8 cellular contexts compared by ENCODE assay signal in genomic region chr10:3887885-3888476, GRCh38.
DNase-seq lines count a peak whose midpoint lies in the region; ATAC-seq and TF ChIP-seq lines count a peak whose summit lies in the region.

No MANE protein-coding gene starts in this region.

- peak; percentile 20 for ATAC-seq in left lobe of liver

- no peak overlapping the region for H3K4me3 ChIP-seq in PC-9

- DNase-seq in ELF-1 (ENCODE audit: low read depth, low spot score), result peak; percentile 91
- peak; percentile 28 for DNase-seq in H4 (ENCODE audit: low spot score)
- DNase-seq in PC-9, result peak; percentile 50 to 89
- DNase-seq in amniotic stem cell (lab: John Stamatoyannopoulos, UW), result peak; percentile 90
- no peak for DNase-seq in left lobe of liver (ENCODE audit: low spot score)
- peak; percentile 31 to 49 for DNase-seq in stimulated activated CD8-positive, alpha-beta memory T cell treated with anti-CD3 and anti-CD28 coated beads, Interleukin-15, amount 100 ng/mL, for 4 hours (ENCODE audit: low read depth in 2 of 2)
- no peak for DNase-seq in midbrain (lab: John Stamatoyannopoulos, UW)
- no peak for DNase-seq in NCI-H2171 (lab: John Stamatoyannopoulos, UW)

- no peak for TF ChIP-seq CTCF in PC-9 (conservative IDR thresholded peaks at IDR 0.05)

- intact Hi-C loops in PC-9 (cut with micrococcal nuclease; ENCODE audit: unreplicated experiment), result loop anchor here (2.0 to 5.0 kb wide), 3 partner anchors 105 to 775 kb away; no protein-coding TSS in a partner anchor

- peak overlapping the region; percentile 61 for H3K4me2 ChIP-seq in PC-9

- H3K9me3 ChIP-seq in PC-9 (ENCODE audit: insufficient read depth, low read depth), result no peaks in the 10 kb centered on the region

- H3K79me2 ChIP-seq in PC-9 (ENCODE audit: low read depth), result no peaks in the 10 kb centered on the region

- no peaks in the 10 kb centered on the region for H3K9me2 ChIP-seq in PC-9 (ENCODE audit: insufficient read depth)

- H2AFZ ChIP-seq in PC-9, result no peak overlapping the region; the same call in 1 of the 2 replicates

- H3K4me1 ChIP-seq in PC-9 (replicated peaks; ENCODE audit: insufficient read depth), result peaks cover 41% of the 10 kb centered on the region

- CTCF ChIA-PET in PC-9 (lab: Charles Lee), result no interaction called here

- H3K27me3 ChIP-seq in PC-9 (ENCODE audit: insufficient read depth, low read depth), result no peaks in the 10 kb centered on the region

- peaks cover 21% of the 10 kb centered on the region; the same call in 1 of the 2 replicates for H3F3A ChIP-seq in PC-9 (ENCODE audit: insufficient read depth, low read depth)

- no peaks in the 10 kb centered on the region for H4K20me1 ChIP-seq in PC-9 (ENCODE audit: insufficient read depth)

- H3K36me3 ChIP-seq in PC-9 (ENCODE audit: low read depth), result no peaks in the 10 kb centered on the region

- POLR2A ChIA-PET in PC-9 (lab: Charles Lee; ENCODE audit: unreplicated experiment), result interaction anchor here (0.6 to 0.7 kb wide), 2 partner anchors 355 to 378 kb away, joined by 3 to 6 read pairs; no protein-coding TSS in a partner anchor

- BruUV-seq in PC-9 (replicated peaks; lab: Mats Ljungman, UMichigan), result no TSS peak

- peak overlapping the region; percentile 90 for H3K27ac ChIP-seq in PC-9

Comparison
In these comparisons a context has a peak if more than half of its experiments do, and no peak if none do; other contexts are left out.
1. DNase-seq: peak in ELF-1 (single experiment), H4 (single experiment), PC-9 (2 of 2), amniotic stem cell (single experiment) and stimulated activated CD8-positive, alpha-beta memory T cell treated with anti-CD3 and anti-CD28 coated beads, Interleukin-15, amount 100 ng/mL, for 4 hours (2 of 2); none in left lobe of liver (single experiment), midbrain (single experiment) and NCI-H2171 (single experiment).